ENCODE assay signal across 24 cellular contexts in genomic region chr2:54653572-54654204, GRCh38.
DNase-seq lines count a peak whose midpoint lies in the region; ATAC-seq, FAIRE-seq and TF ChIP-seq lines count a peak whose summit lies in the region.
"Had no signal": no experiment of that assay in that cellular context is flagged by ENCODE, and none has a peak within 500 bp of the region (broad histone marks: within the 10 kb centered on the region; RNA-seq: fewer than 3 reads in every experiment).

No MANE protein-coding gene starts in this region.

- FAIRE-seq in HepG2 (lab: Jason Lieb, UNC): no peak
- FAIRE-seq: A204.1, D721Med had no signal

- no peaks in the 10 kb centered on the region for H3K27me3 Mint-ChIP-seq in CD4-positive, alpha-beta T cell

- H3K9me3 Mint-ChIP-seq in CD4-positive, alpha-beta T cell: no peaks in the 10 kb centered on the region
- H3K9me3 Mint-ChIP-seq: H9, HFFc6 had no signal

- no peaks in the 10 kb centered on the region for H3K9me3 ChIP-seq in CD4-positive, alpha-beta T cell (ENCODE audit: control insufficient read depth, low read length)
- H3K9me3 ChIP-seq in adrenal gland (replicated peaks in 1 of 3): no peaks in the 10 kb centered on the region
- no peaks in the 10 kb centered on the region for H3K9me3 ChIP-seq in HepG2 (ENCODE audit: low read length)
- no peaks in the 10 kb centered on the region for H3K9me3 ChIP-seq in spleen
- no peaks in the 10 kb centered on the region for H3K9me3 ChIP-seq in uterus

- H3K4me3 ChIP-seq in adrenal gland (no peak overlapping the region), HepG2 (replicated peaks in 1 of 3; ENCODE audit: insufficient read depth in 1 of 3, low read depth in 2 of 3, low read length in 3 of 3) (no peak overlapping the region), spleen (no peak overlapping the region), uterus (no peak overlapping the region)

- H3K36me3 Mint-ChIP-seq in CD4-positive, alpha-beta T cell (ENCODE audit: low read depth): peaks cover 99% of the 10 kb centered on the region

- in situ Hi-C loops in HepG2 (cut with HindIII; ENCODE audit: extremely low pct_ligation_motif_present, low pct_unique_long_range_greater_than_20kb): no loop called here

- no peaks in the 10 kb centered on the region for H3K79me2 ChIP-seq in HepG2 (ENCODE audit: insufficient read depth, low read length)

- POLR2A ChIA-PET in CD4-positive, alpha-beta T cell (lab: Charles Lee): no interaction called here
- POLR2A ChIA-PET in HepG2 (lab: Yijun Ruan, JAX): no interaction called here

- 65 to 84% (median 74%) methylated on average over 15 to 26 of the region's 26 CpGs for WGBS in adrenal gland, 4 donors
- WGBS in HepG2 (ENCODE audit: low lambda C conversion rate): 97% methylated on average over 24 of the region's 26 CpGs
- 75 to 92% (median 83%) methylated on average over 16 to 26 of the region's 26 CpGs for WGBS in spleen, 5 donors

- TF ChIP-seq CTCF in CD4-positive, alpha-beta T cell (IDR thresholded peaks at IDR 0.05): no peak
- TF ChIP-seq CTCF in adrenal gland (IDR thresholded peaks at IDR 0.05): no peak
- TF ChIP-seq CTCF in HepG2 (CRISPR knock-in tag; IDR thresholded peaks at IDR 0.05): no peak
- TF ChIP-seq CTCF in spleen (IDR thresholded peaks at IDR 0.05 in 8 of 11, conservative IDR thresholded peaks at IDR 0.05 in 3 of 11): no peak
- TF ChIP-seq CTCF in uterus (IDR thresholded peaks at IDR 0.05): no peak

- peak overlapping the region; percentile 59 for H3K27ac Mint-ChIP-seq in CD4-positive, alpha-beta T cell
- H3K27ac Mint-ChIP-seq: H9, HFFc6 had no signal

- ATAC-seq in CD4-positive, alpha-beta T cell (ENCODE audit: poor library complexity): no peak
- ATAC-seq in HepG2: peak; percentile 8; the same call in 2 of the 3 replicates
- ATAC-seq in GM21529 (IDR thresholded peaks at IDR 0.05; ENCODE audit: unreplicated experiment): no peak

- no peak overlapping the region for H3K9ac ChIP-seq in HepG2 (ENCODE audit: insufficient read depth, low read depth, low read length)

- no peak overlapping the region for H3K4me2 ChIP-seq in HepG2 (ENCODE audit: low read depth, low read length)

- no peaks in the 10 kb centered on the region for H3K4me1 Mint-ChIP-seq in CD4-positive, alpha-beta T cell (ENCODE audit: low read depth)
- H3K4me1 Mint-ChIP-seq: H9 had no signal

- H3K4me1 ChIP-seq in adrenal gland (replicated peaks in 1 of 2): peaks cover 5% of the 10 kb centered on the region in 2 donors
- no peaks in the 10 kb centered on the region for H3K4me1 ChIP-seq in HepG2 (ENCODE audit: insufficient read depth, low read length)
- peaks cover 0 to 16% (median 6%) of the 10 kb centered on the region in 6 donors for H3K4me1 ChIP-seq in spleen
- no peaks in the 10 kb centered on the region for H3K4me1 ChIP-seq in uterus

- no peak for DNase-seq in CD4-positive, alpha-beta T cell
- DNase-seq in adrenal gland: peak; percentile 75 to 90 (median 84)
- DNase-seq in HepG2 (ENCODE audit: low spot score): no peak
- DNase-seq in spleen: no peak
- DNase-seq in activated CD4-positive, CD25-positive, alpha-beta regulatory T cell treated with anti-CD3 and anti-CD28 coated beads, Interleukin-2, amount 50 U/mL, for 72 hours: no peak
- no peak for DNase-seq in NCI-H2171 (lab: John Stamatoyannopoulos, UW)
- DNase-seq in uterus: no peak
- DNase-seq: EL, GF-D8, H9, HFFc6, KG1, NCI-H1092, NCI-H1436 treated with DMSO at 0.1 percent for 48 hours, NCI-H1930, NCI-H2227 treated with DMSO at 0.1 percent for 48 hours, NCI-H510A treated with DMSO at 0.1 percent for 48 hours, NCI-H748 treated with DMSO at 0.1 percent for 48 hours had no signal

- H3K27ac ChIP-seq in CD4-positive, alpha-beta T cell (ENCODE audit: low read depth, low read length): no peak overlapping the region
- peak overlapping the region; percentile 21 to 86 (median 59) for H3K27ac ChIP-seq in adrenal gland
- no peak overlapping the region for H3K27ac ChIP-seq in HepG2 (ENCODE audit: extremely low read length, insufficient read depth, low read length)
- peak overlapping the region in 7 of 8 donors; percentile 16 to 60 (median 55) for H3K27ac ChIP-seq in spleen
- H3K27ac ChIP-seq in uterus: no peak overlapping the region
- H3K27ac ChIP-seq: C4-2B, HL-60, RWPE1 had no signal

- CTCF ChIA-PET in CD4-positive, alpha-beta T cell (lab: Charles Lee): no interaction called here
- CTCF ChIA-PET in HepG2 (lab: Yijun Ruan, JAX; ENCODE audit: low intra/inter-chr PET ratio, low total read pairs): no interaction called here

- intact Hi-C loops in CD4-positive, alpha-beta T cell (cut with DNase I, micrococcal nuclease): no loop called here
- intact Hi-C loops in adrenal gland (cut with DNase I): no loop called here
- intact Hi-C loops in HepG2 (cut with micrococcal nuclease; ENCODE audit: unreplicated experiment): no loop called here
- intact Hi-C loops in spleen (cut with DNase I; ENCODE audit: low total_unique reads): loop anchor here (10.0 kb wide), 1 partner anchor 129 kb away; no protein-coding TSS in a partner anchor
- intact Hi-C loops in uterus (cut with DNase I; ENCODE audit: low total_unique reads): no loop called here

- no peak for TF ChIP-seq EP300 in HepG2 (IDR thresholded peaks at IDR 0.05; ENCODE audit: low read depth in 2 of 2, low read length in 2 of 2)
- TF ChIP-seq EP300 in HepG2 (CRISPR knock-in tag; IDR thresholded peaks at IDR 0.05; ENCODE audit: borderline replicate concordance): no peak

- H3K4me3 Mint-ChIP-seq in CD4-positive, alpha-beta T cell: no peak overlapping the region
- H3K4me3 Mint-ChIP-seq: H9, HFFc6 had no signal

- H3K27me3 ChIP-seq in CD4-positive, alpha-beta T cell (ENCODE audit: control insufficient read depth, insufficient read depth, low read length): no peaks in the 10 kb centered on the region
- H3K27me3 ChIP-seq in adrenal gland (no peaks in the 10 kb centered on the region), HepG2 (ENCODE audit: control insufficient read depth in 1 of 2, insufficient read depth in 2 of 2, low read length in 2 of 2) (no peaks in the 10 kb centered on the region), spleen (replicated peaks in 1 of 7) (no peaks in the 10 kb centered on the region), uterus (no peaks in the 10 kb centered on the region)

- TF ChIP-seq POLR2A in adrenal gland (IDR thresholded peaks at IDR 0.05): no peak
- no peak; a peak in 1 of 4 replicates for TF ChIP-seq POLR2A in HepG2 (IDR thresholded peaks at IDR 0.05; ENCODE audit: insufficient read depth in 1 of 2, low read depth in 2 of 2, low read length in 2 of 2)
- no peak for TF ChIP-seq POLR2A in spleen (IDR thresholded peaks at IDR 0.05)
- TF ChIP-seq POLR2A in uterus (IDR thresholded peaks at IDR 0.05): no peak

- H2AFZ ChIP-seq in HepG2 (ENCODE audit: low read length): no peak overlapping the region

- no peak for TF ChIP-seq RAD21 in HepG2 (CRISPR knock-in tag; IDR thresholded peaks at IDR 0.05)

- H3K36me3 ChIP-seq in adrenal gland (replicated peaks in 1 of 2): peaks cover 0 to 98% of the 10 kb centered on the region in 2 donors
- H3K36me3 ChIP-seq in HepG2 (replicated peaks in 1 of 2; ENCODE audit: control insufficient read depth in 1 of 2, insufficient read depth in 2 of 2, low read length in 2 of 2): peaks cover 61 to 99% of the 10 kb centered on the region in 2 experiments
- H3K36me3 ChIP-seq in spleen: peaks cover 4 to 100% (median 92%) of the 10 kb centered on the region in 6 donors
- H3K36me3 ChIP-seq in uterus: peaks cover 0 to 4% of the 10 kb centered on the region in 2 donors

- peaks cover 4% of the 10 kb centered on the region; the same call in 1 of the 2 replicates for H4K20me1 ChIP-seq in HepG2 (ENCODE audit: insufficient read depth, low read length)

- no TSS peak for BruUV-seq in HepG2 (replicated peaks; lab: Mats Ljungman, UMichigan)

TF ChIP-seq in HepG2, 621 proteins besides CTCF, POLR2A, EP300 and RAD21 (continues in another document):
- no peak for TF ChIP-seq PTBP1 (IDR thresholded peaks at IDR 0.05; ENCODE audit: low read depth, low read length, poor library complexity, severe bottlenecking)
- peak; percentile 53; the same call in 1 of the 2 replicates for TF ChIP-seq ZBTB33 (CRISPR knock-in tag; IDR thresholded peaks at IDR 0.05)
- no peak for TF ChIP-seq ZNF354B (CRISPR knock-in tag; IDR thresholded peaks at IDR 0.05)
- no peak for TF ChIP-seq NCOA2 (CRISPR knock-in tag; IDR thresholded peaks at IDR 0.05)
- no peak for TF ChIP-seq ZNF598 (CRISPR knock-in tag; IDR thresholded peaks at IDR 0.05; ENCODE audit: borderline replicate concordance)
- no peak for TF ChIP-seq PRMT3 (CRISPR knock-in tag; IDR thresholded peaks at IDR 0.05; ENCODE audit: borderline replicate concordance, low read depth)
- no peak for TF ChIP-seq ONECUT2 (CRISPR knock-in tag; IDR thresholded peaks at IDR 0.05)
- no peak for TF ChIP-seq FIP1L1 (IDR thresholded peaks at IDR 0.05; ENCODE audit: borderline replicate concordance, insufficient read depth, low read depth, low read length)
- TF ChIP-seq RFX3 (CRISPR knock-in tag; IDR thresholded peaks at IDR 0.05): no peak

Comparison
In these comparisons a context has a peak if more than half of its experiments do, and no peak if none do; other contexts are left out.
1. DNase-seq: peak in adrenal gland (7 of 7); none in CD4-positive, alpha-beta T cell (0 of 10), HepG2 (single experiment), spleen (single experiment), activated CD4-positive, CD25-positive, alpha-beta regulatory T cell treated with anti-CD3 and anti-CD28 coated beads, Interleukin-2, amount 50 U/mL, for 72 hours (single experiment), NCI-H2171 (single experiment) and uterus (0 of 2).
2. H3K27ac ChIP-seq: peak in adrenal gland (5 of 5) and spleen (7 of 8); none in CD4-positive, alpha-beta T cell (single experiment), HepG2 (single experiment) and uterus (0 of 2).